In the genomic region with DNA sequence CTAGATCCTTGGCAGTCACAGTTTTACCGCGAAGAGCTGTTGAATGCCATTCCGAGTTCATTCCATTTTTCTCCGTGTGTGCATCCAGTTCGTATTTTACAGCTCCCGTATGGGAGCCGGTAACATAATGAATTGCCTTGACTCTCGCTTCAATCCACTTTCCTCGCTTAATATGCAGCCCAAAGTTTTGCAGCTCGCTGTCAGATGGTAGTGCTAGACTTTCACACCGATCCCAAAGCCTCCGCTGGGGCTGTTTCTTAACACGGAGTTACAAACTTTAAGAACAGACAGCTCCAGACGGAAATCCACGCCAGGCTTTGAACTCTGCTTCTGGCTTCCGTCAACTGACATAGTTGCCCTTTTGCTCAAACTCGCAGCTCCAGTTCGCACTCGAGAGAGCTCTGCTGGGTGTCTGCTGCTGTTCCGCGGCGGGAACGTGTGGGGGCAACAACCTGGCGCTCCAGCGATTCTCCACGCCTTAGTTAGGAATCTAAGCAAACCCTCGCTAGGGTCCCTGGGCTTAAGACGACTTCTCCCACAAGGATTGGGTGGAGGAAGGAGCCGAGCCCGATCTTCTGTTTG, we compare ENCODE assay signal across 8 cellular contexts. TPM values are rescaled to one million over a fixed set of nuclear protein-coding genes. Genes with fewer than 3 reads are reported as not detected.
DNase-seq lines count a peak whose midpoint lies in the region; ATAC-seq and TF ChIP-seq lines count a peak whose summit lies in the region.

No MANE protein-coding gene starts in this region.

- H3K4me2 ChIP-seq in PC-9 = peak overlapping the region; percentile 97

- no peak for TF ChIP-seq RAD21 in Ishikawa (IDR thresholded peaks at IDR 0.05; ENCODE audit: low read depth)

- TF ChIP-seq POLR2A in erythroblast (IDR thresholded peaks at IDR 0.05; ENCODE audit: low read length) = peak; percentile 80

- no peak for ATAC-seq in GM21367 (IDR thresholded peaks at IDR 0.05; ENCODE audit: unreplicated experiment)

- peak overlapping the region; percentile 73 for H3K4me3 ChIP-seq in PC-9

- CTCF ChIA-PET in PC-9 (lab: Charles Lee) = interaction anchor here (1.1 to 1.6 kb wide), 2 partner anchors 15 to 37 kb away, joined by 4 to 15 read pairs; no protein-coding TSS in a partner anchor

- peak overlapping the region; percentile 83 for H2AFZ ChIP-seq in PC-9

- peaks cover 27% of the 10 kb centered on the region for H3K4me1 ChIP-seq in PC-9 (replicated peaks; ENCODE audit: insufficient read depth)

- peak overlapping the region; percentile 96 for H3K27ac Mint-ChIP-seq in activated T-cell treated with anti-CD3 and anti-CD28 coated beads, Interleukin-2, amount 50 U/mL, for 24 hours

- no peaks in the 10 kb centered on the region for H3K9me3 Mint-ChIP-seq in activated T-cell treated with anti-CD3 and anti-CD28 coated beads, Interleukin-2, amount 50 U/mL, for 24 hours

- H3K4me3 Mint-ChIP-seq in activated T-cell treated with anti-CD3 and anti-CD28 coated beads, Interleukin-2, amount 50 U/mL, for 24 hours = peak overlapping the region; percentile 83

- peaks cover 39% of the 10 kb centered on the region for H3K4me1 Mint-ChIP-seq in activated T-cell treated with anti-CD3 and anti-CD28 coated beads, Interleukin-2, amount 50 U/mL, for 24 hours (ENCODE audit: low read depth)

- no peaks in the 10 kb centered on the region for H3K27me3 Mint-ChIP-seq in activated T-cell treated with anti-CD3 and anti-CD28 coated beads, Interleukin-2, amount 50 U/mL, for 24 hours

- TF ChIP-seq EP300 in Ishikawa (IDR thresholded peaks at IDR 0.05; ENCODE audit: borderline replicate concordance) = no peak; the same call in 1 of the 2 replicates

- DNase-seq in GM13977 (ENCODE audit: low spot score) = peak; percentile 81
- peak; percentile 75 to 81 for DNase-seq in PC-9
- peak; percentile 81 for DNase-seq in activated T-cell treated with anti-CD3 and anti-CD28 coated beads, Interleukin-2, amount 50 U/mL, for 24 hours
- peak; percentile 91 to 95 for DNase-seq in erythroblast (lab: John Stamatoyannopoulos, UW)
- DNase-seq in mucosa of gallbladder (ENCODE audit: low spot score) = peak; percentile 90
- peak; percentile 59 to 70 for DNase-seq in stimulated activated CD8-positive, alpha-beta memory T cell treated with anti-CD3 and anti-CD28 coated beads, Interleukin-2, amount 100 ng/mL, for 48 hours (ENCODE audit: low read depth in 2 of 2)

- in situ Hi-C loops in GM13977 (cut with MboI; ENCODE audit: low pct_unique_long_range_greater_than_20kb, low sequenced_read_pairs, unreplicated experiment) = no loop called here

- peak overlapping the region; percentile 90 for H3K27ac ChIP-seq in PC-9

- H3F3A ChIP-seq in PC-9 (ENCODE audit: insufficient read depth, low read depth) = peaks cover 24% of the 10 kb centered on the region

- H4K20me1 ChIP-seq in PC-9 (ENCODE audit: insufficient read depth) = no peaks in the 10 kb centered on the region

- no peaks in the 10 kb centered on the region for H3K9me2 ChIP-seq in PC-9 (ENCODE audit: insufficient read depth)

- H3K36me3 ChIP-seq in PC-9 (ENCODE audit: low read depth) = no peaks in the 10 kb centered on the region

- H3K79me2 ChIP-seq in PC-9 (ENCODE audit: low read depth) = peaks cover 22% of the 10 kb centered on the region

- no TSS peak for BruUV-seq in PC-9 (replicated peaks; lab: Mats Ljungman, UMichigan)

- TF ChIP-seq CTCF in GM13977 (IDR thresholded peaks at IDR 0.05; ENCODE audit: extremely low read depth, insufficient read depth, missing control alignments) (peak; percentile 25), PC-9 (conservative IDR thresholded peaks at IDR 0.05) (no peak; the same call in 1 of the 2 replicates)

- no peaks in the 10 kb centered on the region for H3K27me3 ChIP-seq in PC-9 (ENCODE audit: insufficient read depth, low read depth)

- POLR2A ChIA-PET in PC-9 (lab: Charles Lee; ENCODE audit: unreplicated experiment) = interaction anchor here (0.6 to 1.7 kb wide), 10 partner anchors 10 to 462 kb away, joined by 3 to 16 read pairs (median 6); a partner anchor contains a TSS

- H3K36me3 Mint-ChIP-seq in activated T-cell treated with anti-CD3 and anti-CD28 coated beads, Interleukin-2, amount 50 U/mL, for 24 hours (ENCODE audit: low read depth) = peaks cover 3% of the 10 kb centered on the region

- no peaks in the 10 kb centered on the region for H3K9me3 ChIP-seq in PC-9 (ENCODE audit: insufficient read depth, low read depth)

- intact Hi-C loops in PC-9 (cut with micrococcal nuclease; ENCODE audit: unreplicated experiment) = loop anchor here (5.0 to 10.0 kb wide), 2 partner anchors 60 to 172 kb away; a partner anchor contains a TSS

TF ChIP-seq in Ishikawa, 13 proteins besides CTCF, POLR2A, EP300 and RAD21:
- TF ChIP-seq TEAD4 (IDR thresholded peaks at IDR 0.05) = peak; percentile 62
- TF ChIP-seq, protein P1, sequence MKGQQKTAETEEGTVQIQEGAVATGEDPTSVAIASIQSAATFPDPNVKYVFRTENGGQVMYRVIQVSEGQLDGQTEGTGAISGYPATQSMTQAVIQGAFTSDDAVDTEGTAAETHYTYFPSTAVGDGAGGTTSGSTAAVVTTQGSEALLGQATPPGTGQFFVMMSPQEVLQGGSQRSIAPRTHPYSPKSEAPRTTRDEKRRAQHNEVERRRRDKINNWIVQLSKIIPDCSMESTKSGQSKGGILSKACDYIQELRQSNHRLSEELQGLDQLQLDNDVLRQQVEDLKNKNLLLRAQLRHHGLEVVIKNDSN (IDR thresholded peaks at IDR 0.05) = peak; percentile 43; the same call in 1 of the 2 replicates
- no peak; the same call in 1 of the 2 replicates for TF ChIP-seq CREB1 (IDR thresholded peaks at IDR 0.05; ENCODE audit: low read depth)
- TF ChIP-seq CEBPB (IDR thresholded peaks at IDR 0.05) = no peak; the same call in 1 of the 2 replicates
- peak; percentile 71 for TF ChIP-seq TAF1 (IDR thresholded peaks at IDR 0.05; ENCODE audit: low read depth)
- TF ChIP-seq YY1 (IDR thresholded peaks at IDR 0.05; ENCODE audit: low read depth) = no peak
- TF ChIP-seq FOXM1 (IDR thresholded peaks at IDR 0.05; ENCODE audit: borderline replicate concordance, low read depth) = peak; percentile 32; the same call in 1 of the 2 replicates
- TF ChIP-seq TCF12 (IDR thresholded peaks at IDR 0.05; ENCODE audit: low read depth) = peak; percentile 35; the same call in 1 of the 2 replicates

RNA-seq across cellular contexts. Expression of a gene that starts 3.5 kb away (rescaled TPM):
- 44.8 and 60.5 TPM in 2 replicates for total RNA-seq in PC-9 (2021)
- total RNA-seq in mucosa of gallbladder = 83.6 TPM
